8 cellular contexts compared by ENCODE assay signal in the genomic region with DNA sequence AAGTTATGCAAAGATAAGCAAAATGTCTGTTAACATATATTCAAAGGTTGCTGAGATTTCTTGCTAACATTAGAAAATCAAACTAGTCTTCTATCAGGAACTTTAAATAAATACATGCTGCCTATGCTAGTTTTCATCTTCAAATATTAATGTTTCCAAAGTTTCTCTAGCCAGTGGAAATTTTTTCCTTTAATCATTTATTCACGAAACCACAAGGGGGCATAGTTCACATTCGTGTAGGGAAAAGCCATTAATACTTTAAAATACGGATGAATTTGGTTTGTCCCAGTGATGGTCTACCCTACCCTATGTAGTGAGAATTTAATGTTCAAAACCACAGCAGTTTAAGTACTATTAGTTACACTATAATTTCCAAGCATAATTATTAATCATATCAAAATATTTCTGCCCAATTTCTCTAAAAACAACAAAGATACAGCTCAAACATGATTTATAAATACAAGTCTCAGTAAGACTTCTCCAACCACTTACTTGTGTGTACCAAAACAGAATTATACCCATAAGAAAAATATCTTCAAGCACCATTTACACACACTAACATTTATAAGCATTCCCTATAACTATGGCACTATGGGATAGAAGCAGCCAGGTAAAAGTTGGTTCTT. TPM values are rescaled to one million over a fixed set of nuclear protein-coding genes. Genes with fewer than 3 reads are reported as not detected.
DNase-seq lines count a peak whose midpoint lies in the region; ATAC-seq and TF ChIP-seq lines count a peak whose summit lies in the region.

No MANE protein-coding gene starts in this region.

- peak; percentile 67 for TF ChIP-seq CTCF in A673 (conservative IDR thresholded peaks at IDR 0.05; ENCODE audit: low read depth, low read length)
- peak; percentile 31 for TF ChIP-seq CTCF in GM12873 (IDR thresholded peaks at IDR 0.05; ENCODE audit: insufficient read depth, low read depth, low read length, missing control alignments)
- TF ChIP-seq CTCF in RWPE2 (IDR thresholded peaks at IDR 0.05; ENCODE audit: poor library complexity, severe bottlenecking) = peak; percentile 83
- TF ChIP-seq CTCF in foreskin keratinocyte (conservative IDR thresholded peaks at IDR 0.05) = peak; percentile 71
- peak; percentile 47 to 57 (median 55) for TF ChIP-seq CTCF in tibial nerve (IDR thresholded peaks at IDR 0.05)

- H3K27ac ChIP-seq in A673 (ENCODE audit: low read depth, low read length, poor library complexity, severe bottlenecking) = no peak overlapping the region
- H3K27ac ChIP-seq in RWPE2 (ENCODE audit: poor library complexity, severe bottlenecking) = no peak overlapping the region
- no peak overlapping the region for H3K27ac ChIP-seq in foreskin keratinocyte
- no peak overlapping the region for H3K27ac ChIP-seq in tibial nerve

- POLR2A ChIA-PET in A673 (lab: Charles Lee; ENCODE audit: low non-redundant PET) = no interaction called here

- ATAC-seq in RWPE2 (ENCODE audit: low read depth) (no peak), foreskin keratinocyte (no peak), HG03378 (IDR thresholded peaks at IDR 0.05; ENCODE audit: unreplicated experiment) (no peak)

- H3K4me3 ChIP-seq in A673 (ENCODE audit: low read depth, low read length, poor library complexity, severe bottlenecking) = no peak overlapping the region
- no peak overlapping the region for H3K4me3 ChIP-seq in RWPE2 (ENCODE audit: severe bottlenecking)
- no peak overlapping the region for H3K4me3 ChIP-seq in tibial nerve

- no peaks in the 10 kb centered on the region for H3K9me3 ChIP-seq in A673 (ENCODE audit: low read depth, low read length, poor library complexity, severe bottlenecking)
- no peaks in the 10 kb centered on the region for H3K9me3 ChIP-seq in RWPE2 (ENCODE audit: severe bottlenecking)
- no peaks in the 10 kb centered on the region for H3K9me3 ChIP-seq in tibial nerve

- CTCF ChIA-PET in A673 (lab: Charles Lee) = interaction anchor here (0.6 to 1.9 kb wide), 2 partner anchors 308 to 494 kb away, joined by 4 to 6 read pairs; no protein-coding TSS in a partner anchor

- H3K4me1 ChIP-seq in A673 (ENCODE audit: insufficient read depth, low read length, poor library complexity, severe bottlenecking) (peaks cover 16% of the 10 kb centered on the region), RWPE2 (ENCODE audit: insufficient read depth, poor library complexity, severe bottlenecking) (no peaks in the 10 kb centered on the region), foreskin keratinocyte (no peaks in the 10 kb centered on the region), tibial nerve (peaks cover 0 to 26% (median 4%) of the 10 kb centered on the region in 4 donors)

- intact Hi-C loops in A673 (cut with micrococcal nuclease; ENCODE audit: unreplicated experiment) = loop anchor here (5.0 kb wide), 2 partner anchors 334 to 1066 kb away; no protein-coding TSS in a partner anchor

- H3K27me3 ChIP-seq in A673 (replicated peaks; ENCODE audit: insufficient read depth, low read depth, low read length, poor library complexity) (no peaks in the 10 kb centered on the region), RWPE2 (ENCODE audit: insufficient read depth, poor library complexity, severe bottlenecking) (no peaks in the 10 kb centered on the region), foreskin keratinocyte (no peaks in the 10 kb centered on the region), tibial nerve (no peaks in the 10 kb centered on the region)

- H3K36me3 ChIP-seq in A673 (ENCODE audit: insufficient read depth, low read length, poor library complexity, severe bottlenecking) (peaks cover 9% of the 10 kb centered on the region), RWPE2 (ENCODE audit: low read depth) (peaks cover 63% of the 10 kb centered on the region), tibial nerve (peaks cover 0 to 38% (median 0%) of the 10 kb centered on the region in 3 donors)

- DNase-seq in A673 (ENCODE audit: low spot score) = peak; percentile 61
- no peak for DNase-seq in RWPE2 (ENCODE audit: low spot score)
- no peak for DNase-seq in foreskin keratinocyte
- DNase-seq in tibial nerve (ENCODE audit: low spot score in 2 of 2) = no peak
- DNase-seq in stimulated activated CD4-positive, alpha-beta T cell treated with anti-CD3 and anti-CD28 coated beads, Interleukin-4, amount 100 ng/mL, for 1 hour = no peak
- no peak for DNase-seq in activated CD4-positive, alpha-beta T cell treated with anti-CD3 and anti-CD28 coated beads, Interleukin-2, amount 50 U/mL, for 4 hours

- 2 to 3% methylated on average over 3 of the region's 3 CpGs for WGBS in tibial nerve, 2 donors

- TF ChIP-seq POLR2A in tibial nerve (IDR thresholded peaks at IDR 0.05) = no peak

- no peak for TF ChIP-seq EP300 in tibial nerve (IDR thresholded peaks at IDR 0.05)

- no TSS peak for BruUV-seq in A673 (replicated peaks; lab: Mats Ljungman, UMichigan)

RNA-seq across cellular contexts. Expression of a gene that starts 16.2 kb away (rescaled TPM):
- total RNA-seq in A673 (2021) (12.8 and 13.4 TPM in 2 replicates), foreskin keratinocyte (8.4 and 10.5 TPM in 2 replicates), tibial nerve (1 to 10 TPM; 2.7 to 4.4 (median 3.7) TPM)
- 4.7 and 6.8 TPM in 2 replicates for polyA plus RNA-seq in foreskin keratinocyte

RNA-seq across cellular contexts. Expression of a gene that starts 16.3 kb away (rescaled TPM):
- total RNA-seq in A673 (2021) = 29.7 and 33.8 TPM in 2 replicates
- total RNA-seq in foreskin keratinocyte = 19.4 and 20.9 TPM in 2 replicates
- polyA plus RNA-seq in foreskin keratinocyte = 8.5 and 9.5 TPM in 2 replicates
- 10 to 100 TPM; 22.7 to 50.1 (median 30.4) TPM for total RNA-seq in tibial nerve

Comparison
In these comparisons a context has a peak if more than half of its experiments do, and no peak if none do; other contexts are left out.
1. CTCF ChIP-seq: peak in every context shown above with its lines; median percentile 83 in RWPE2; 71 in foreskin keratinocyte; 67 in A673; 55 in tibial nerve; 31 in GM12873.